Comparison of ENCODE assay signal across 13 cellular contexts in the genomic region with DNA sequence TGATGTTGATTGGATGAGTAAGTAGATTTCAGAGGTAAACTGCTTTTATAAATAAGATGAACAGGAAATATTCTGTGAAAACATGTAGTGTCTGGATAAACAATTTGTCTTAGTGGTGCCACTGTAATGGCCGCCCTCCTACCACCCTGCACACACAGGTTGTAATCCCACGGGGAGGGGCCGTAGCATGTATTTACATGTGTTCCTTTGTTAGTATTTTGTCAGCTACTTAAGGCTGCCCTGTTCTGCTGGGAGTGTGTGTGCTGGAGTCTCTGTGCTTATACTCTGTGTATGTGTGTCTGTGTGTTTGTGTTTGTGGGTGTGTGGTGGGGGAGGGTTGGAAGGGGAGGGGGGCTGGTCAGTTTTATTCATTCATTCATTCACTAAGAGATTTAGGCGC. TPM values are rescaled to one million over a fixed set of nuclear protein-coding genes. Genes with fewer than 3 reads are reported as not detected.
A peak's percentile ranks its signal among the peaks of the same experiment; 100 is the strongest.
DNase-seq lines count a peak whose midpoint lies in the region; ATAC-seq and TF ChIP-seq lines count a peak whose summit lies in the region.
"Had no signal": no experiment of that assay in that cellular context is flagged by ENCODE, and none has a peak within 500 bp of the region (broad histone marks: within the 10 kb centered on the region; RNA-seq: fewer than 3 reads in every experiment).

No MANE protein-coding gene starts in this region.

- no peak for ATAC-seq in central memory CD8-positive, alpha-beta T cell (replicated peaks; ENCODE audit: extremely low read depth, poor library complexity, severe bottlenecking)
- ATAC-seq: K562, Right ventricle myocardium inferior had no signal

- H3K4me3 ChIP-seq in HFF-Myc (replicated peaks; ENCODE audit: low read depth, low read length): peak overlapping the region; percentile 81
- H3K4me3 ChIP-seq: K562 had no signal

- TF ChIP-seq CTCF in HFF-Myc (IDR thresholded peaks at IDR 0.05; ENCODE audit: low read depth, low read length, missing control alignments) (no peak), nephron progenitor cell (IDR thresholded peaks at IDR 0.05) (no peak)

- no peak overlapping the region for H3K27ac Mint-ChIP-seq in central memory CD8-positive, alpha-beta T cell (ENCODE audit: low read depth)
- peak overlapping the region; percentile 96 for H3K27ac Mint-ChIP-seq in nephron progenitor cell

- peaks cover 13% of the 10 kb centered on the region for H3K36me3 Mint-ChIP-seq in central memory CD8-positive, alpha-beta T cell (ENCODE audit: insufficient read depth)
- H3K36me3 Mint-ChIP-seq in nephron progenitor cell (ENCODE audit: low read depth): peaks cover 13% of the 10 kb centered on the region

- H3K4me3 Mint-ChIP-seq in central memory CD8-positive, alpha-beta T cell: peak overlapping the region; percentile 70
- peak overlapping the region; percentile 89 for H3K4me3 Mint-ChIP-seq in nephron progenitor cell

- DNase-seq in NCI-H510A (lab: John Stamatoyannopoulos, UW) (peak; percentile 37), NCI-H510A treated with DMSO at 0.1 percent for 48 hours (lab: John Stamatoyannopoulos, UW) (no peak), HFF-Myc (ENCODE audit: extremely low read depth, low read depth) (no peak), nephron progenitor cell (no peak), retina (no peak), activated gamma-delta T cell (lab: John Stamatoyannopoulos, UW) (no peak), mucosa of gallbladder (ENCODE audit: low spot score) (no peak)
- no peak for DNase-seq in central memory CD8-positive, alpha-beta T cell (ENCODE audit: low spot score in 2 of 2)
- DNase-seq: activated CD4-positive, CD25-positive, alpha-beta regulatory T cell; amniotic stem cell; GDM1 had no signal

- no peaks in the 10 kb centered on the region for H3K9me3 Mint-ChIP-seq in central memory CD8-positive, alpha-beta T cell
- no peaks in the 10 kb centered on the region for H3K9me3 Mint-ChIP-seq in nephron progenitor cell

- no peaks in the 10 kb centered on the region for H3K27me3 Mint-ChIP-seq in central memory CD8-positive, alpha-beta T cell
- H3K27me3 Mint-ChIP-seq in nephron progenitor cell (ENCODE audit: low read depth, poor library complexity): peaks cover 4% of the 10 kb centered on the region

- peaks cover 70% of the 10 kb centered on the region for H3K4me1 Mint-ChIP-seq in central memory CD8-positive, alpha-beta T cell
- H3K4me1 Mint-ChIP-seq in nephron progenitor cell: peaks cover 86% of the 10 kb centered on the region

RNA-seq across cellular contexts. Expression of a gene that starts 5.1 kb away (rescaled TPM):
- 32.0 TPM for total RNA-seq in mucosa of gallbladder

RNA-seq across cellular contexts. Expression of a gene that starts 6.7 kb away (rescaled TPM):
- 41.1 TPM for total RNA-seq in mucosa of gallbladder
